Comparison of ENCODE assay signal across 8 cellular contexts in genomic region chr14:77040059-77040308, GRCh38. TPM values are rescaled to one million over a fixed set of nuclear protein-coding genes. Genes with fewer than 3 reads are reported as not detected.
DNase-seq lines count a peak whose midpoint lies in the region; ATAC-seq lines count a peak whose summit lies in the region.

No MANE protein-coding gene starts in this region.

- H3K27ac Mint-ChIP-seq in activated T-cell treated with anti-CD3 and anti-CD28 coated beads, Interleukin-2, amount 50 U/mL, for 24 hours, result peak overlapping the region; percentile 97
- peak overlapping the region; percentile 96 for H3K27ac Mint-ChIP-seq in central memory CD8-positive, alpha-beta T cell (ENCODE audit: low read depth)
- peak overlapping the region; percentile 95 to 98 for H3K27ac Mint-ChIP-seq in natural killer cell treated with Interleukin-12 subunit alpha and Interleukin-12 subunit beta and Interleukin-15 and Interleukin-18, amount 100 ng/mL, for 72 hours

- peak; percentile 41 for ATAC-seq in HG03521 (IDR thresholded peaks at IDR 0.05; ENCODE audit: unreplicated experiment)
- peak; percentile 54 for ATAC-seq in central memory CD8-positive, alpha-beta T cell (replicated peaks; ENCODE audit: extremely low read depth, poor library complexity, severe bottlenecking)
- ATAC-seq in natural killer cell treated with Interleukin-12 subunit alpha and Interleukin-12 subunit beta and Interleukin-15 and Interleukin-18, amount 100 ng/mL, for 72 hours, result peak in 1 of 2 donors; percentile 77

- peak overlapping the region; percentile 76 for H3K4me3 Mint-ChIP-seq in activated T-cell treated with anti-CD3 and anti-CD28 coated beads, Interleukin-2, amount 50 U/mL, for 24 hours
- peak overlapping the region; percentile 77 for H3K4me3 Mint-ChIP-seq in central memory CD8-positive, alpha-beta T cell
- H3K4me3 Mint-ChIP-seq in natural killer cell treated with Interleukin-12 subunit alpha and Interleukin-12 subunit beta and Interleukin-15 and Interleukin-18, amount 100 ng/mL, for 72 hours, result peak overlapping the region; percentile 94

- H3K9me3 Mint-ChIP-seq in activated T-cell treated with anti-CD3 and anti-CD28 coated beads, Interleukin-2, amount 50 U/mL, for 24 hours, result no peaks in the 10 kb centered on the region
- no peaks in the 10 kb centered on the region for H3K9me3 Mint-ChIP-seq in central memory CD8-positive, alpha-beta T cell
- H3K9me3 Mint-ChIP-seq in natural killer cell treated with Interleukin-12 subunit alpha and Interleukin-12 subunit beta and Interleukin-15 and Interleukin-18, amount 100 ng/mL, for 72 hours, result no peaks in the 10 kb centered on the region

- peaks cover 86% of the 10 kb centered on the region for H3K4me1 Mint-ChIP-seq in activated T-cell treated with anti-CD3 and anti-CD28 coated beads, Interleukin-2, amount 50 U/mL, for 24 hours (ENCODE audit: low read depth)
- peaks cover 70% of the 10 kb centered on the region for H3K4me1 Mint-ChIP-seq in central memory CD8-positive, alpha-beta T cell
- peaks cover 80% of the 10 kb centered on the region in 2 donors for H3K4me1 Mint-ChIP-seq in natural killer cell treated with Interleukin-12 subunit alpha and Interleukin-12 subunit beta and Interleukin-15 and Interleukin-18, amount 100 ng/mL, for 72 hours (ENCODE audit: low read depth in 2 of 2)

- no peaks in the 10 kb centered on the region for H3K27me3 Mint-ChIP-seq in activated T-cell treated with anti-CD3 and anti-CD28 coated beads, Interleukin-2, amount 50 U/mL, for 24 hours
- H3K27me3 Mint-ChIP-seq in central memory CD8-positive, alpha-beta T cell, result no peaks in the 10 kb centered on the region
- no peaks in the 10 kb centered on the region for H3K27me3 Mint-ChIP-seq in natural killer cell treated with Interleukin-12 subunit alpha and Interleukin-12 subunit beta and Interleukin-15 and Interleukin-18, amount 100 ng/mL, for 72 hours

- DNase-seq in activated T-cell treated with anti-CD3 and anti-CD28 coated beads, Interleukin-2, amount 50 U/mL, for 24 hours, result no peak
- no peak for DNase-seq in activated T-cell treated with anti-CD3 and anti-CD28 coated beads, Interleukin-2, amount 50 U/mL, for 1 hour
- no peak for DNase-seq in central memory CD8-positive, alpha-beta T cell (ENCODE audit: low spot score in 2 of 2)
- DNase-seq in natural killer cell treated with Interleukin-12 subunit alpha and Interleukin-12 subunit beta and Interleukin-15 and Interleukin-18, amount 100 ng/mL, for 72 hours (ENCODE audit: low spot score), result no peak
- DNase-seq in DMS114 treated with DMSO at 0.1 percent for 48 hours (lab: John Stamatoyannopoulos, UW; ENCODE audit: unreplicated experiment) (no peak), NCI-H2196 (lab: John Stamatoyannopoulos, UW; ENCODE audit: unreplicated experiment) (no peak)
- DNase-seq in activated effector memory CD4-positive, alpha-beta T cell treated with Interleukin-2 at 50 U/mL for 16 hours, result no peak

- no peaks in the 10 kb centered on the region for H3K36me3 Mint-ChIP-seq in activated T-cell treated with anti-CD3 and anti-CD28 coated beads, Interleukin-2, amount 50 U/mL, for 24 hours (ENCODE audit: low read depth)
- H3K36me3 Mint-ChIP-seq in central memory CD8-positive, alpha-beta T cell (ENCODE audit: insufficient read depth), result peaks cover 19% of the 10 kb centered on the region
- no peaks in the 10 kb centered on the region for H3K36me3 Mint-ChIP-seq in natural killer cell treated with Interleukin-12 subunit alpha and Interleukin-12 subunit beta and Interleukin-15 and Interleukin-18, amount 100 ng/mL, for 72 hours

RNA-seq across cellular contexts. Expression of gene IRF2BPL, which starts 11.5 kb away (rescaled TPM):
- total RNA-seq in natural killer cell treated with Interleukin-12 subunit alpha and Interleukin-12 subunit beta and Interleukin-15 and Interleukin-18, amount 100 ng/mL, for 72 hours, result 10 to 100 TPM; 18.0 to 28.9 TPM

RNA-seq across cellular contexts. Expression of gene CIPC, which starts 58.1 kb away (rescaled TPM):
- 10 to 100 TPM; 11.8 to 19.6 TPM for total RNA-seq in natural killer cell treated with Interleukin-12 subunit alpha and Interleukin-12 subunit beta and Interleukin-15 and Interleukin-18, amount 100 ng/mL, for 72 hours
